In genomic region chr20:43916875-43917371, GRCh38 we compare ENCODE assay signal across 9 cellular contexts. TPM values are rescaled to one million over a fixed set of nuclear protein-coding genes. Genes with fewer than 3 reads are reported as not detected.
DNase-seq lines count a peak whose midpoint lies in the region; ATAC-seq, FAIRE-seq and TF ChIP-seq lines count a peak whose summit lies in the region.
"Had no signal": no experiment of that assay in that cellular context is flagged by ENCODE, and none has a peak within 500 bp of the region (broad histone marks: within the 10 kb centered on the region; RNA-seq: fewer than 3 reads in every experiment).

No MANE protein-coding gene starts in this region.

- POLR2A ChIA-PET in CD8-positive, alpha-beta T cell (lab: Charles Lee): no interaction called here

- no peak overlapping the region for H3K27ac Mint-ChIP-seq in CD8-positive, alpha-beta T cell
- H3K27ac Mint-ChIP-seq in activated naive CD8-positive, alpha-beta T cell: no peak overlapping the region

- no peak for DNase-seq in CD8-positive, alpha-beta T cell
- peak; percentile 66 for DNase-seq in H54 (ENCODE audit: insufficient read length, low spot score)
- DNase-seq in mesenteric fat pad (ENCODE audit: low spot score): peak; percentile 67
- no peak for DNase-seq in SKM-1 treated with dmso at 0.1 percent for 144 hours (lab: John Stamatoyannopoulos, UW; ENCODE audit: unreplicated experiment)
- DNase-seq in OCI-M1 (lab: John Stamatoyannopoulos, UW): no peak
- no peak for DNase-seq in NCI-H1417 (lab: John Stamatoyannopoulos, UW)

- TF ChIP-seq CTCF in CD8-positive, alpha-beta T cell (IDR thresholded peaks at IDR 0.05): no peak

- H3K4me3 ChIP-seq in CD8-positive, alpha-beta T cell (ENCODE audit: low read depth, low read length): no peak overlapping the region

- no peak for ATAC-seq in CD8-positive, alpha-beta T cell
- no peak for ATAC-seq in GM21737 (IDR thresholded peaks at IDR 0.05; ENCODE audit: unreplicated experiment)

- TF ChIP-seq POLR2A in H54 (IDR thresholded peaks at IDR 0.05; ENCODE audit: low read depth, low read length): no peak

- intact Hi-C loops in CD8-positive, alpha-beta T cell (cut with DNase I, micrococcal nuclease): no loop called here

- H3K27ac ChIP-seq in CD8-positive, alpha-beta T cell (ENCODE audit: low read depth, low read length): no peak overlapping the region

- CTCF ChIA-PET in CD8-positive, alpha-beta T cell (lab: Charles Lee): no interaction called here

- H3K36me3 ChIP-seq in CD8-positive, alpha-beta T cell (ENCODE audit: insufficient read depth, low read length): no peaks in the 10 kb centered on the region

- peaks cover 49% of the 10 kb centered on the region for H3K27me3 Mint-ChIP-seq in CD8-positive, alpha-beta T cell (ENCODE audit: low read depth)
- H3K27me3 Mint-ChIP-seq in activated naive CD8-positive, alpha-beta T cell: peaks cover 27% of the 10 kb centered on the region

- no peaks in the 10 kb centered on the region for H3K36me3 Mint-ChIP-seq in CD8-positive, alpha-beta T cell
- peaks cover 11% of the 10 kb centered on the region for H3K36me3 Mint-ChIP-seq in activated naive CD8-positive, alpha-beta T cell

- no peak for FAIRE-seq in H54 (lab: Jason Lieb, UNC)
- FAIRE-seq: islet of Langerhans had no signal

- H3K27me3 ChIP-seq in CD8-positive, alpha-beta T cell (ENCODE audit: insufficient read depth, low read length): peaks cover 3% of the 10 kb centered on the region

- H3K4me1 ChIP-seq in CD8-positive, alpha-beta T cell (ENCODE audit: insufficient read depth, low read length): peaks cover 19% of the 10 kb centered on the region

- no peaks in the 10 kb centered on the region for H3K9me3 ChIP-seq in CD8-positive, alpha-beta T cell (ENCODE audit: low read length)

- peaks cover 26% of the 10 kb centered on the region for H3K4me1 Mint-ChIP-seq in CD8-positive, alpha-beta T cell (ENCODE audit: low read depth)
- peaks cover 30% of the 10 kb centered on the region for H3K4me1 Mint-ChIP-seq in activated naive CD8-positive, alpha-beta T cell (ENCODE audit: low read depth)

- H3K9me3 Mint-ChIP-seq in CD8-positive, alpha-beta T cell: peaks cover 14% of the 10 kb centered on the region
- H3K9me3 Mint-ChIP-seq in activated naive CD8-positive, alpha-beta T cell (ENCODE audit: low read depth): peaks cover 7% of the 10 kb centered on the region

- H3K4me3 Mint-ChIP-seq in CD8-positive, alpha-beta T cell: peak overlapping the region; percentile 44
- peak overlapping the region; percentile 47 for H3K4me3 Mint-ChIP-seq in activated naive CD8-positive, alpha-beta T cell

RNA-seq across cellular contexts. Expression of gene TOX2, which starts 2.3 kb away (rescaled TPM):
- total RNA-seq in CD8-positive, alpha-beta T cell: 1 to 10 TPM; 1.7 to 1.8 TPM
- total RNA-seq in mesenteric fat pad: 1.2 TPM

Comparison
In these comparisons a context has a peak if more than half of its experiments do, and no peak if none do; other contexts are left out.
1. DNase-seq: peak in H54 (single experiment) and mesenteric fat pad (single experiment); none in CD8-positive, alpha-beta T cell (0 of 7), SKM-1 treated with dmso at 0.1 percent for 144 hours (single experiment), OCI-M1 (single experiment) and NCI-H1417 (0 of 3).